ENCODE assay signal across 1 cellular context in the genomic region with DNA sequence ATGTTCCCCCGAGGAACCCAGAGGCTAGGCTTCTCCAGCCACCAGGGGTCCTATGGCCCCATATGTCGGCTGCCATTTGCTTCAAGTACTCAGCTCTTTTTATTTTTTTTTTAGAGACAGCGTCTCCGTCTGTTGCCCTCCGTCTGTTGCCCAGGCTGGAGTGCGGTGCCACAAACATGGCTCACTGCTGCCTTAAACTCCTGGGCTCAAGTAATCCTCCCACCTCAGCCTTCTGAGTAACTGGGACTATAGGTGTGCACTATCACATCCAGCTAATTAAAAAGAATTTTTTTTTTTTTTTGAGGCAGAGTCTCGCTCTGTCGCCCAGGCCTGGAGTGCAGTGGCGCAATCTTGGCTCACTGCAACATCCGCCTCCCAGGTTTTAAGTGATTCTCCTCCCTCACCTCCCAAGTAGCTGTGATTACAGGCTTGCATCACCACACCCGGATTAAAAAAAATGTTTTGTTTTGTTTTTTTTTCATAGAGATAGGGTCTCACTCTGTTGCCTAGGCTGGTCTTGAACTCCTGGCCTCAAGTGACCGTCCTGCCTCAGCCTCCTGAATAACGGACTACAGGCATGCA.
TF ChIP-seq lines count a peak whose summit lies in the region.

No MANE protein-coding gene starts in this region.

TF ChIP-seq in HepG2, 621 proteins besides CTCF, POLR2A, EP300 and RAD21:
- no peak for TF ChIP-seq FOXK2 (IDR thresholded peaks at IDR 0.05)
- no peak for TF ChIP-seq REL (CRISPR knock-in tag; conservative IDR thresholded peaks at IDR 0.05)
- TF ChIP-seq NCOA2 (CRISPR knock-in tag; IDR thresholded peaks at IDR 0.05), result no peak
- TF ChIP-seq ZNF317 (CRISPR knock-in tag; IDR thresholded peaks at IDR 0.05), result no peak
- TF ChIP-seq, protein P1, sequence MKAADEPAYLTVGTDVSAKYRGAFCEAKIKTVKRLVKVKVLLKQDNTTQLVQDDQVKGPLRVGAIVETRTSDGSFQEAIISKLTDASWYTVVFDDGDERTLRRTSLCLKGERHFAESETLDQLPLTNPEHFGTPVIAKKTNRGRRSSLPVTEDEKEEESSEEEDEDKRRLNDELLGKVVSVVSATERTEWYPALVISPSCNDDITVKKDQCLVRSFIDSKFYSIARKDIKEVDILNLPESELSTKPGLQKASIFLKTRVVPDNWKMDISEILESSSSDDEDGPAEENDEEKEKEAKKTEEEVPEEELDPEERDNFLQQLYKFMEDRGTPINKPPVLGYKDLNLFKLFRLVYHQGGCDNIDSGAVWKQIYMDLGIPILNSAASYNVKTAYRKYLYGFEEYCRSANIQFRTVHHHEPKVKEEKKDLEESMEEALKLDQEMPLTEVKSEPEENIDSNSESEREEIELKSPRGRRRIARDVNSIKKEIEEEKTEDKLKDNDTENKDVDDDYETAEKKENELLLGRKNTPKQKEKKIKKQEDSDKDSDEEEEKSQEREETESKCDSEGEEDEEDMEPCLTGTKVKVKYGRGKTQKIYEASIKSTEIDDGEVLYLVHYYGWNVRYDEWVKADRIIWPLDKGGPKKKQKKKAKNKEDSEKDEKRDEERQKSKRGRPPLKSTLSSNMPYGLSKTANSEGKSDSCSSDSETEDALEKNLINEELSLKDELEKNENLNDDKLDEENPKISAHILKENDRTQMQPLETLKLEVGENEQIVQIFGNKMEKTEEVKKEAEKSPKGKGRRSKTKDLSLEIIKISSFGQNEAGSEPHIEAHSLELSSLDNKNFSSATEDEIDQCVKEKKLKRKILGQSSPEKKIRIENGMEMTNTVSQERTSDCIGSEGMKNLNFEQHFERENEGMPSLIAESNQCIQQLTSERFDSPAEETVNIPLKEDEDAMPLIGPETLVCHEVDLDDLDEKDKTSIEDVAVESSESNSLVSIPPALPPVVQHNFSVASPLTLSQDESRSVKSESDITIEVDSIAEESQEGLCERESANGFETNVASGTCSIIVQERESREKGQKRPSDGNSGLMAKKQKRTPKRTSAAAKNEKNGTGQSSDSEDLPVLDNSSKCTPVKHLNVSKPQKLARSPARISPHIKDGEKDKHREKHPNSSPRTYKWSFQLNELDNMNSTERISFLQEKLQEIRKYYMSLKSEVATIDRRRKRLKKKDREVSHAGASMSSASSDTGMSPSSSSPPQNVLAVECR (CRISPR knock-in tag; IDR thresholded peaks at IDR 0.05; ENCODE audit: borderline replicate concordance), result no peak
- no peak for TF ChIP-seq ELF4 (CRISPR knock-in tag; IDR thresholded peaks at IDR 0.05; ENCODE audit: borderline replicate concordance)
- TF ChIP-seq KDM3A (CRISPR knock-in tag; IDR thresholded peaks at IDR 0.05; ENCODE audit: low read depth), result no peak
- no peak for TF ChIP-seq GABPB1 (CRISPR knock-in tag; IDR thresholded peaks at IDR 0.05)
- TF ChIP-seq, protein P2, sequence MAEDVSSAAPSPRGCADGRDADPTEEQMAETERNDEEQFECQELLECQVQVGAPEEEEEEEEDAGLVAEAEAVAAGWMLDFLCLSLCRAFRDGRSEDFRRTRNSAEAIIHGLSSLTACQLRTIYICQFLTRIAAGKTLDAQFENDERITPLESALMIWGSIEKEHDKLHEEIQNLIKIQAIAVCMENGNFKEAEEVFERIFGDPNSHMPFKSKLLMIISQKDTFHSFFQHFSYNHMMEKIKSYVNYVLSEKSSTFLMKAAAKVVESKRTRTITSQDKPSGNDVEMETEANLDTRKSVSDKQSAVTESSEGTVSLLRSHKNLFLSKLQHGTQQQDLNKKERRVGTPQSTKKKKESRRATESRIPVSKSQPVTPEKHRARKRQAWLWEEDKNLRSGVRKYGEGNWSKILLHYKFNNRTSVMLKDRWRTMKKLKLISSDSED (CRISPR knock-in tag; IDR thresholded peaks at IDR 0.05), result no peak
- no peak for TF ChIP-seq HNRNPH1 (optimal IDR thresholded peaks at IDR 0.05; ENCODE audit: low read depth, low read length)
- no peak for TF ChIP-seq SAP130 (CRISPR knock-in tag; IDR thresholded peaks at IDR 0.05; ENCODE audit: low read depth)
- no peak for TF ChIP-seq ZNF572 (CRISPR knock-in tag; IDR thresholded peaks at IDR 0.05)
- TF ChIP-seq JUND (CRISPR knock-in tag; IDR thresholded peaks at IDR 0.05), result no peak
- TF ChIP-seq SIX4 (CRISPR knock-in tag; IDR thresholded peaks at IDR 0.05), result no peak
- TF ChIP-seq ZNF569 (CRISPR knock-in tag; IDR thresholded peaks at IDR 0.05; ENCODE audit: borderline replicate concordance), result no peak
- no peak for TF ChIP-seq ZNF232 (CRISPR knock-in tag; IDR thresholded peaks at IDR 0.05; ENCODE audit: borderline replicate concordance)
- TF ChIP-seq THYN1 (CRISPR knock-in tag; IDR thresholded peaks at IDR 0.05; ENCODE audit: borderline replicate concordance, low read depth), result no peak
- TF ChIP-seq, protein P3, sequence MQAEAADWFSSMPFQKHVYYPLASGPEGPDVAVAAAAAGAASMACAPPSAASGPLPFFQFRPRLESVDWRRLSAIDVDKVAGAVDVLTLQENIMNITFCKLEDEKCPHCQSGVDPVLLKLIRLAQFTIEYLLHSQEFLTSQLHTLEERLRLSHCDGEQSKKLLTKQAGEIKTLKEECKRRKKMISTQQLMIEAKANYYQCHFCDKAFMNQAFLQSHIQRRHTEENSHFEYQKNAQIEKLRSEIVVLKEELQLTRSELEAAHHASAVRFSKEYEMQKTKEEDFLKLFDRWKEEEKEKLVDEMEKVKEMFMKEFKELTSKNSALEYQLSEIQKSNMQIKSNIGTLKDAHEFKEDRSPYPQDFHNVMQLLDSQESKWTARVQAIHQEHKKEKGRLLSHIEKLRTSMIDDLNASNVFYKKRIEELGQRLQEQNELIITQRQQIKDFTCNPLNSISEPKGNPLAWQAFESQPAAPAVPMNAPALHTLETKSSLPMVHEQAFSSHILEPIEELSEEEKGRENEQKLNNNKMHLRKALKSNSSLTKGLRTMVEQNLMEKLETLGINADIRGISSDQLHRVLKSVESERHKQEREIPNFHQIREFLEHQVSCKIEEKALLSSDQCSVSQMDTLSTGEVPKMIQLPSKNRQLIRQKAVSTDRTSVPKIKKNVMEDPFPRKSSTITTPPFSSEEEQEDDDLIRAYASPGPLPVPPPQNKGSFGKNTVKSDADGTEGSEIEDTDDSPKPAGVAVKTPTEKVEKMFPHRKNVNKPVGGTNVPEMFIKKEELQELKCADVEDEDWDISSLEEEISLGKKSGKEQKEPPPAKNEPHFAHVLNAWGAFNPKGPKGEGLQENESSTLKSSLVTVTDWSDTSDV (CRISPR knock-in tag; IDR thresholded peaks at IDR 0.05), result no peak
- no peak for TF ChIP-seq ZNF773 (CRISPR knock-in tag; IDR thresholded peaks at IDR 0.05; ENCODE audit: borderline replicate concordance)
- TF ChIP-seq ZKSCAN8 (CRISPR knock-in tag; IDR thresholded peaks at IDR 0.05; ENCODE audit: borderline replicate concordance), result no peak
